13 cellular contexts compared by ENCODE assay signal in the genomic region with DNA sequence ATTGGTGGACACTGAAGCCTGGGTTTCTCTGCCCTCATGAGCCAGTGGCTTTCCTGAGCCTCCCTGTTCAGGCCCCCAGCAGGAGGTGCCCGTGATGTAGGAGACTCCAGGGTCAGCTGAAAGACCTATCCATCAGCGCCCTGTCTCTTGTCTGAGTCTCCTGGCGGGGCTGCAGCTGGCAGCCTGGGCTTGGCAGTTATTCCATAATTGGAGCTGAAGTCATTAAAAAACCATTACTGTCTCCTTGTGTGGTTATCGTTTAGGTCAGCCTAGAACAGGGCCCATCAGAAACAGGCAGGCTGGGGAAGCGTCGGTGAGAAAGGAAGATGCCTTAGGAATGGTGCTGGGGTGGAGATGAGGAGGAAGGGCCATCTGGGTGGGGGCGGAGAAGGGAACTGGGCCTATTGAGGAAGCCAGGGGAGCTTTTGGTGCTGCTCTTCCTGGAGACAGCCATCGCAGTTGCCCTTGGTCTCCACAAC. TPM values are rescaled to one million over a fixed set of nuclear protein-coding genes. Genes with fewer than 3 reads are reported as not detected.
A peak's percentile ranks its signal among the peaks of the same experiment; 100 is the strongest.
DNase-seq lines count a peak whose midpoint lies in the region; ATAC-seq and TF ChIP-seq lines count a peak whose summit lies in the region.
"Had no signal": no experiment of that assay in that cellular context is flagged by ENCODE, and none has a peak within 500 bp of the region (broad histone marks: within the 10 kb centered on the region; RNA-seq: fewer than 3 reads in every experiment).

No MANE protein-coding gene starts in this region.

- peak overlapping the region; percentile 67 for H3K27ac ChIP-seq in angular gyrus (ENCODE audit: low read depth, low read length)

- peaks cover 5% of the 10 kb centered on the region for H3K27me3 Mint-ChIP-seq in nephron (ENCODE audit: low read depth)

- peak overlapping the region in 2 of 3 experiments; percentile 5 to 24 for H3K27ac Mint-ChIP-seq in nephron
- H3K27ac Mint-ChIP-seq: activated CD8-positive, alpha-beta T cell treated with anti-CD3 and anti-CD28 coated beads, Interleukin-2, amount 10 ng/mL, durations not matched to agents 7 days and 5 days; CD8-positive, alpha-beta memory T cell had no signal

- peak; percentile 44 for DNase-seq in Daoy (ENCODE audit: low read depth)
- peak; percentile 74 for DNase-seq in NCI-H187 treated with DMSO at 0.1 percent for 48 hours (lab: John Stamatoyannopoulos, UW)
- no peak for DNase-seq in Ammon's horn (ENCODE audit: low spot score)
- no peak for DNase-seq in activated effector memory CD4-positive, alpha-beta T cell treated with Interleukin-2 at 50 U/mL for 16 hours
- DNase-seq: activated CD8-positive, alpha-beta T cell treated with anti-CD3 and anti-CD28 coated beads, Interleukin-2, amount 10 ng/mL, durations not matched to agents 7 days and 5 days; activated naive CD4-positive, alpha-beta T cell; MV-4-11; OCI-M1 had no signal

- peaks cover 53% of the 10 kb centered on the region for H3K4me1 Mint-ChIP-seq in nephron

- no peaks in the 10 kb centered on the region for H3K36me3 Mint-ChIP-seq in nephron (ENCODE audit: low read depth)

- ATAC-seq in HG03354 (IDR thresholded peaks at IDR 0.05; ENCODE audit: poor library complexity, severe bottlenecking, unreplicated experiment) (no peak), HG02884 (IDR thresholded peaks at IDR 0.05; ENCODE audit: unreplicated experiment) (no peak)
- ATAC-seq: activated CD8-positive, alpha-beta T cell treated with anti-CD3 and anti-CD28 coated beads, Interleukin-2, amount 10 ng/mL, durations not matched to agents 7 days and 5 days had no signal

- no peaks in the 10 kb centered on the region for H3K9me3 Mint-ChIP-seq in nephron
- H3K9me3 Mint-ChIP-seq: CD8-positive, alpha-beta memory T cell had no signal

- no peak for TF ChIP-seq CTCF in nephron (IDR thresholded peaks at IDR 0.05; ENCODE audit: unreplicated experiment in 3 of 3)

- peak overlapping the region in 1 of 3 experiments; percentile 18 for H3K4me3 Mint-ChIP-seq in nephron
- H3K4me3 Mint-ChIP-seq: activated CD8-positive, alpha-beta T cell treated with anti-CD3 and anti-CD28 coated beads, Interleukin-2, amount 10 ng/mL, durations not matched to agents 7 days and 5 days; CD8-positive, alpha-beta memory T cell had no signal

RNA-seq across cellular contexts. Expression of a gene that starts 5.0 kb away (rescaled TPM):
- total RNA-seq in Daoy (2014; rRNA removed; shearing (Covaris generic)), result 1.2 and 2.1 TPM in 2 replicates
- total RNA-seq: activated CD8-positive, alpha-beta T cell treated with anti-CD3 and anti-CD28 coated beads, Interleukin-2, amount 10 ng/mL, durations not matched to agents 7 days and 5 days had no signal

Comparison
In these comparisons a context has a peak if more than half of its experiments do, and no peak if none do; other contexts are left out.
1. DNase-seq: peak in Daoy (single experiment) and NCI-H187 treated with DMSO at 0.1 percent for 48 hours (single experiment); none in Ammon's horn (single experiment) and activated effector memory CD4-positive, alpha-beta T cell treated with Interleukin-2 at 50 U/mL for 16 hours (single experiment).